ENCODE assay signal across 18 cellular contexts in the genomic region with DNA sequence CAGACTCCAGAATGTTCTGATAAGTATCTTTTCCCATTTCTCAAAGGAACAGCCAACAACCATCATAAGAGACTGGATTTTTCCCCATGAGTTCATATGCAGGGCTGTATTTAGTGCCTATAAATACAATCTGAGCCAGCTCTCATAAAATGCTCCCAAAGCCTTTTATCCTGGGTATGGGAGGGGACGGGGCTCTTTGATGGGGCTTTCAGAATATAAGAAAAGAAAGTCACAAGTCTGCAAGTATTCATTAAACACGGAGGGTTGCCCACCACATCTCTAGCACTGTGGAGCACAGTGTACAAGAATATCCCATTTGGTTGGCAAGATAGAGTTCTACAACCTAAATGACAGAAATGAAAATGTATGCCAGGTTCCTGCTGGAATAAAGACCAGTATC. TPM values are rescaled to one million over a fixed set of nuclear protein-coding genes. Genes with fewer than 3 reads are reported as not detected.
A peak's percentile ranks its signal among the peaks of the same experiment; 100 is the strongest.
DNase-seq lines count a peak whose midpoint lies in the region; TF ChIP-seq lines count a peak whose summit lies in the region.
"Had no signal": no experiment of that assay in that cellular context is flagged by ENCODE, and none has a peak within 500 bp of the region (broad histone marks: within the 10 kb centered on the region; RNA-seq: fewer than 3 reads in every experiment).

No MANE protein-coding gene starts in this region.

- H3K4me3 Mint-ChIP-seq in HFFc6 (peak overlapping the region; percentile 51), nephron (no peak overlapping the region), endothelial cell (ENCODE audit: unreplicated experiment) (no peak overlapping the region)
- no peak overlapping the region for H3K4me3 Mint-ChIP-seq in activated naive CD8-positive, alpha-beta T cell treated with anti-CD3 and anti-CD28 coated beads for 36 hours
- H3K4me3 Mint-ChIP-seq in activated T-helper 2 cell treated with anti-CD3 and anti-CD28 coated beads, Interferon-gamma antibody, Interleukin-2, Interleukin-4, amounts not matched to agents 10 μg/mL and 5 μg/mL and 100 μg/mL, durations not matched to agents 14 hours and 24 hours and 36 hours (ENCODE audit: low read depth), result no peak overlapping the region
- H3K4me3 Mint-ChIP-seq: CD8-positive, alpha-beta memory T cell had no signal

- no peak for TF ChIP-seq POLR2A in esophagus muscularis mucosa (IDR thresholded peaks at IDR 0.05; ENCODE audit: low read depth)

- no peak overlapping the region for H3K4me3 ChIP-seq in esophagus muscularis mucosa
- H3K4me3 ChIP-seq in tibial artery, result no peak overlapping the region
- H3K4me3 ChIP-seq: BLaER1 treated with 17β-estradiol and CSF1 and Interleukin-3, amounts not matched to agents 10 nM and 100 nM had no signal

- H3K36me3 Mint-ChIP-seq in HFFc6 (ENCODE audit: low read depth), result peaks cover 16% of the 10 kb centered on the region
- H3K36me3 Mint-ChIP-seq in nephron (ENCODE audit: low read depth), result peaks cover 10% of the 10 kb centered on the region
- peaks cover 5% of the 10 kb centered on the region for H3K36me3 Mint-ChIP-seq in endothelial cell (ENCODE audit: low read depth, unreplicated experiment)
- H3K36me3 Mint-ChIP-seq in activated naive CD8-positive, alpha-beta T cell treated with anti-CD3 and anti-CD28 coated beads for 36 hours, result no peaks in the 10 kb centered on the region
- H3K36me3 Mint-ChIP-seq in activated T-helper 2 cell treated with anti-CD3 and anti-CD28 coated beads, Interferon-gamma antibody, Interleukin-2, Interleukin-4, amounts not matched to agents 10 μg/mL and 5 μg/mL and 100 μg/mL, durations not matched to agents 14 hours and 24 hours and 36 hours (ENCODE audit: low read depth), result no peaks in the 10 kb centered on the region

- TF ChIP-seq CTCF in HFFc6 (IDR thresholded peaks at IDR 0.05) (no peak), esophagus muscularis mucosa (IDR thresholded peaks at IDR 0.05) (no peak), nephron (IDR thresholded peaks at IDR 0.05; ENCODE audit: unreplicated experiment in 3 of 3) (no peak), tibial artery (IDR thresholded peaks at IDR 0.05) (no peak), endothelial cell (IDR thresholded peaks at IDR 0.05; ENCODE audit: unreplicated experiment) (no peak), RWPE1 (conservative IDR thresholded peaks at IDR 0.05; ENCODE audit: low read depth) (no peak)

- TF ChIP-seq EP300 in esophagus muscularis mucosa (IDR thresholded peaks at IDR 0.05), result no peak

- H3K4me1 Mint-ChIP-seq in HFFc6 (ENCODE audit: low read depth) (peaks cover 41% of the 10 kb centered on the region), nephron (no peaks in the 10 kb centered on the region), endothelial cell (ENCODE audit: unreplicated experiment) (peaks cover 23% of the 10 kb centered on the region)
- peaks cover 12% of the 10 kb centered on the region for H3K4me1 Mint-ChIP-seq in activated naive CD8-positive, alpha-beta T cell treated with anti-CD3 and anti-CD28 coated beads for 36 hours
- H3K4me1 Mint-ChIP-seq in activated T-helper 2 cell treated with anti-CD3 and anti-CD28 coated beads, Interferon-gamma antibody, Interleukin-2, Interleukin-4, amounts not matched to agents 10 μg/mL and 5 μg/mL and 100 μg/mL, durations not matched to agents 14 hours and 24 hours and 36 hours (ENCODE audit: low read depth), result peaks cover 10% of the 10 kb centered on the region

- H3K36me3 ChIP-seq in esophagus muscularis mucosa (peaks cover 0 to 26% (median 15%) of the 10 kb centered on the region in 4 donors), tibial artery (peaks cover 17 to 23% (median 22%) of the 10 kb centered on the region in 3 donors)
- H3K36me3 ChIP-seq: BLaER1 treated with 17β-estradiol and CSF1 and Interleukin-3, amounts not matched to agents 10 nM and 100 nM had no signal

- WGBS in esophagus muscularis mucosa, result 90% methylated on average over 2 of the region's 2 CpGs

- POLR2A ChIA-PET in RWPE1 (lab: Yijun Ruan, JAX; ENCODE audit: low non-redundant PET), result no interaction called here

- H3K4me1 ChIP-seq in esophagus muscularis mucosa (peaks cover 24 to 70% (median 48%) of the 10 kb centered on the region in 4 donors), tibial artery (peaks cover 0 to 67% (median 47%) of the 10 kb centered on the region in 4 donors)

- H3K9me3 Mint-ChIP-seq in HFFc6 (no peaks in the 10 kb centered on the region), nephron (no peaks in the 10 kb centered on the region), endothelial cell (ENCODE audit: unreplicated experiment) (no peaks in the 10 kb centered on the region)
- H3K9me3 Mint-ChIP-seq in activated naive CD8-positive, alpha-beta T cell treated with anti-CD3 and anti-CD28 coated beads for 36 hours, result no peaks in the 10 kb centered on the region
- H3K9me3 Mint-ChIP-seq in activated T-helper 2 cell treated with anti-CD3 and anti-CD28 coated beads, Interferon-gamma antibody, Interleukin-2, Interleukin-4, amounts not matched to agents 10 μg/mL and 5 μg/mL and 100 μg/mL, durations not matched to agents 14 hours and 24 hours and 36 hours, result no peaks in the 10 kb centered on the region

- CTCF ChIA-PET in RWPE1 (lab: Yijun Ruan, JAX), result no interaction called here

- peak overlapping the region; percentile 83 for H3K27ac Mint-ChIP-seq in HFFc6
- H3K27ac Mint-ChIP-seq in nephron, result peak overlapping the region in 2 of 3 experiments; percentile 72 to 76
- no peak overlapping the region for H3K27ac Mint-ChIP-seq in endothelial cell (ENCODE audit: unreplicated experiment)
- H3K27ac Mint-ChIP-seq in activated naive CD8-positive, alpha-beta T cell treated with anti-CD3 and anti-CD28 coated beads for 36 hours, result no peak overlapping the region
- no peak overlapping the region for H3K27ac Mint-ChIP-seq in activated T-helper 2 cell treated with anti-CD3 and anti-CD28 coated beads, Interferon-gamma antibody, Interleukin-2, Interleukin-4, amounts not matched to agents 10 μg/mL and 5 μg/mL and 100 μg/mL, durations not matched to agents 14 hours and 24 hours and 36 hours
- H3K27ac Mint-ChIP-seq: CD8-positive, alpha-beta memory T cell had no signal

- H3K9me3 ChIP-seq in esophagus muscularis mucosa, result no peaks in the 10 kb centered on the region
- no peaks in the 10 kb centered on the region for H3K9me3 ChIP-seq in tibial artery

- H3K27ac ChIP-seq in esophagus muscularis mucosa (replicated peaks in 1 of 4), result peak overlapping the region; percentile 80 to 89 (median 86)
- peak overlapping the region; percentile 86 to 89 for H3K27ac ChIP-seq in tibial artery
- H3K27ac ChIP-seq in RWPE1, result no peak overlapping the region

- DNase-seq in HFFc6 (peak; percentile 10), esophagus muscularis mucosa (ENCODE audit: extremely low spot score) (peak; percentile 66), tibial artery (no peak), endothelial cell (ENCODE audit: low spot score) (no peak), RWPE1 (ENCODE audit: low spot score) (no peak)
- DNase-seq in activated naive CD8-positive, alpha-beta T cell treated with anti-CD3 and anti-CD28 coated beads for 36 hours, result no peak
- no peak for DNase-seq in activated T-helper 2 cell treated with anti-CD3 and anti-CD28 coated beads, Interferon-gamma antibody, Interleukin-2, Interleukin-4, amounts not matched to agents 10 μg/mL and 5 μg/mL and 100 μg/mL, durations not matched to agents 14 hours and 24 hours and 36 hours (ENCODE audit: low spot score)
- DNase-seq: CD8-positive, alpha-beta memory T cell; KBM-7; MV-4-11; NCI-H187 treated with DMSO at 0.1 percent for 48 hours; NCI-H2227 treated with DMSO at 0.1 percent for 48 hours; NCI-H524; NCI-H82; SIG-M5 had no signal

- intact Hi-C loops in esophagus muscularis mucosa (cut with DNase I) (no loop called here), tibial artery (cut with DNase I; ENCODE audit: low total_unique reads) (no loop called here)
- intact Hi-C loops in activated T-helper 2 cell treated with anti-CD3 and anti-CD28 coated beads, Interferon-gamma antibody, Interleukin-2, Interleukin-4, amounts not matched to agents 10 μg/mL and 5 μg/mL and 100 μg/mL, durations not matched to agents 14 hours and 24 hours and 36 hours (cut with micrococcal nuclease), result no loop called here

- no peaks in the 10 kb centered on the region for H3K27me3 ChIP-seq in esophagus muscularis mucosa
- no peaks in the 10 kb centered on the region for H3K27me3 ChIP-seq in tibial artery
- H3K27me3 ChIP-seq: BLaER1 treated with 17β-estradiol and CSF1 and Interleukin-3, amounts not matched to agents 10 nM and 100 nM had no signal

- peaks cover 6% of the 10 kb centered on the region for H3K27me3 Mint-ChIP-seq in HFFc6 (ENCODE audit: insufficient read depth)
- peaks cover 3% of the 10 kb centered on the region for H3K27me3 Mint-ChIP-seq in nephron (ENCODE audit: low read depth)
- peaks cover 5% of the 10 kb centered on the region for H3K27me3 Mint-ChIP-seq in endothelial cell (ENCODE audit: unreplicated experiment)
- H3K27me3 Mint-ChIP-seq in activated naive CD8-positive, alpha-beta T cell treated with anti-CD3 and anti-CD28 coated beads for 36 hours, result no peaks in the 10 kb centered on the region
- H3K27me3 Mint-ChIP-seq in activated T-helper 2 cell treated with anti-CD3 and anti-CD28 coated beads, Interferon-gamma antibody, Interleukin-2, Interleukin-4, amounts not matched to agents 10 μg/mL and 5 μg/mL and 100 μg/mL, durations not matched to agents 14 hours and 24 hours and 36 hours (ENCODE audit: low read depth), result peaks cover 9% of the 10 kb centered on the region

RNA-seq across cellular contexts. Expression of gene LYVE1, which starts 50.8 kb away (rescaled TPM):
- total RNA-seq in HFFc6 (2021; fragmentation: NEBNext Ultra II Directional; extraction: Animal tissue kit (Norgen Biotek cat#: 25700)), result under 1 TPM in 1 of 6 experiments, not detected in 5; 0.09 TPM
- total RNA-seq in esophagus muscularis mucosa (100 to 1,000 TPM in 1 of 4 donors, 10 to 100 TPM in 3; 59.5 to 150 (median 74.3) TPM), endothelial cell (ENCODE audit: unreplicated experiment) (not detected)
- not detected for total RNA-seq in activated naive CD8-positive, alpha-beta T cell treated with anti-CD3 and anti-CD28 coated beads for 36 hours
- total RNA-seq in activated T-helper 2 cell treated with anti-CD3 and anti-CD28 coated beads, Interferon-gamma antibody, Interleukin-2, Interleukin-4, amounts not matched to agents 10 μg/mL and 5 μg/mL and 100 μg/mL, durations not matched to agents 14 hours and 24 hours and 36 hours, result not detected in 2 replicates
- total RNA-seq: CD8-positive, alpha-beta memory T cell; H4 had no signal

Comparison
In these comparisons a context has a peak if more than half of its experiments do, and no peak if none do; other contexts are left out.
1. DNase-seq: peak in HFFc6 (single experiment) and esophagus muscularis mucosa (single experiment); none in tibial artery (0 of 2), endothelial cell (single experiment), activated naive CD8-positive, alpha-beta T cell treated with anti-CD3 and anti-CD28 coated beads for 36 hours (single experiment), RWPE1 (single experiment) and activated T-helper 2 cell treated with anti-CD3 and anti-CD28 coated beads, Interferon-gamma antibody, Interleukin-2, Interleukin-4, amounts not matched to agents 10 μg/mL and 5 μg/mL and 100 μg/mL, durations not matched to agents 14 hours and 24 hours and 36 hours (single experiment).
2. H3K27ac Mint-ChIP-seq: peak in HFFc6 (single experiment) and nephron (2 of 3); none in endothelial cell (single experiment), activated naive CD8-positive, alpha-beta T cell treated with anti-CD3 and anti-CD28 coated beads for 36 hours (single experiment) and activated T-helper 2 cell treated with anti-CD3 and anti-CD28 coated beads, Interferon-gamma antibody, Interleukin-2, Interleukin-4, amounts not matched to agents 10 μg/mL and 5 μg/mL and 100 μg/mL, durations not matched to agents 14 hours and 24 hours and 36 hours (single experiment).
3. RNA of gene LYVE1, which starts 50.8 kb away (total RNA-seq): 59.5 to 150 TPM in esophagus muscularis mucosa; not detected in endothelial cell (single experiment), 0.09 TPM in HFFc6, not detected in activated naive CD8-positive, alpha-beta T cell treated with anti-CD3 and anti-CD28 coated beads for 36 hours and not detected in activated T-helper 2 cell treated with anti-CD3 and anti-CD28 coated beads, Interferon-gamma antibody, Interleukin-2, Interleukin-4, amounts not matched to agents 10 μg/mL and 5 μg/mL and 100 μg/mL, durations not matched to agents 14 hours and 24 hours and 36 hours; every median in the first group is over 10 times any median in the second.